20 cellular contexts compared by ENCODE assay signal in the genomic region with DNA sequence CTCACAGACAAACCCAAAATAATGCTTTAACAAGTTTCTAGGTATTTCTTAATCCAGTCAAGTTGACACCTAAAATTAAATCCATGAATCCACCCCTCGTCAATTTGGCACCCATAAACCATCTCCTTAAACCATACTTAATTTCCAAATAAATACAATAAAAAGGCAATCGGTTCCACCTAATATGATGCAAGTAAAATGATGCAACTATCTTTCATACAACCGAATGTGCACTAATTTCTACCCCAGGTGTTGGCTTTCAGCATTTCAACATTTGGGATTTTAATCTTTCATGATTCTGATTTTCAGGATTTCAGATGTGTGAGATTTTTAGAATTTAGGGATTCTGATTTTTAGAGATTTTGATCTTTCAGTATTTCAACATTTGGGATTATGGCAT.
"Had no signal": no experiment of that assay in that cellular context is flagged by ENCODE, and none has a peak within 500 bp of the region (broad histone marks: within the 10 kb centered on the region; RNA-seq: fewer than 3 reads in every experiment).

No MANE protein-coding gene starts in this region.

- H3K27me3 ChIP-seq: brain microvascular endothelial cell, suprapubic skin had no signal

- H3K9me3 ChIP-seq: lower lobe of right lung, psoas muscle, suprapubic skin had no signal

- ATAC-seq: lower lobe of right lung, right cardiac atrium had no signal

- H3K4me3 Mint-ChIP-seq: stimulated activated naive CD8-positive, alpha-beta T cell treated with anti-CD3 and anti-CD28 coated beads, Interleukin-15, Interleukin-2, amounts not matched to agents 100 ng/mL and 50 ng/mL, for 24 hours; T-helper 1 cell treated with Interleukin-12 subunit alpha and Interleukin-12 subunit beta and Interleukin-4 antibody, amounts not matched to agents 30 μg/mL and 1 μg/mL, for 36 hours had no signal

- H3K27ac ChIP-seq: brain microvascular endothelial cell, lower lobe of right lung, psoas muscle, skin epidermis, suprapubic skin had no signal

- H3K9me3 Mint-ChIP-seq: stimulated activated naive CD8-positive, alpha-beta T cell treated with anti-CD3 and anti-CD28 coated beads, Interleukin-15, Interleukin-2, amounts not matched to agents 100 ng/mL and 50 ng/mL, for 24 hours; T-helper 1 cell treated with Interleukin-12 subunit alpha and Interleukin-12 subunit beta and Interleukin-4 antibody, amounts not matched to agents 30 μg/mL and 1 μg/mL, for 36 hours; type B pancreatic cell had no signal

- DNase-seq: activated CD4-positive, CD25-positive, alpha-beta regulatory T cell treated with anti-CD3 and anti-CD28 coated beads, Interleukin-2, amount 50 U/mL, for 72 hours; activated CD8-positive, alpha-beta memory T cell treated with anti-CD3 and anti-CD28 coated beads for 24 hours; activated CD8-positive, alpha-beta memory T cell treated with anti-CD3 and anti-CD28 coated beads, Interleukin-2, amount 50 U/mL, for 48 hours; activated naive CD4-positive, alpha-beta T cell; anterior cingulate cortex; brain microvascular endothelial cell; cortex of kidney; erythroblast; foreskin melanocyte; glutamatergic neuron; hippocampal formation; left cardiac atrium; lower lobe of right lung; psoas muscle; right cardiac atrium had no signal

- H3K27ac Mint-ChIP-seq: stimulated activated naive CD8-positive, alpha-beta T cell treated with anti-CD3 and anti-CD28 coated beads, Interleukin-15, Interleukin-2, amounts not matched to agents 100 ng/mL and 50 ng/mL, for 24 hours; T-helper 1 cell treated with Interleukin-12 subunit alpha and Interleukin-12 subunit beta and Interleukin-4 antibody, amounts not matched to agents 30 μg/mL and 1 μg/mL, for 36 hours; type B pancreatic cell had no signal

- H3K4me3 ChIP-seq: lower lobe of right lung, psoas muscle, skin epidermis, suprapubic skin had no signal

- H3K27me3 Mint-ChIP-seq: stimulated activated naive CD8-positive, alpha-beta T cell treated with anti-CD3 and anti-CD28 coated beads, Interleukin-15, Interleukin-2, amounts not matched to agents 100 ng/mL and 50 ng/mL, for 24 hours; type B pancreatic cell had no signal
